1 cellular context compared by ENCODE assay signal in the genomic region with DNA sequence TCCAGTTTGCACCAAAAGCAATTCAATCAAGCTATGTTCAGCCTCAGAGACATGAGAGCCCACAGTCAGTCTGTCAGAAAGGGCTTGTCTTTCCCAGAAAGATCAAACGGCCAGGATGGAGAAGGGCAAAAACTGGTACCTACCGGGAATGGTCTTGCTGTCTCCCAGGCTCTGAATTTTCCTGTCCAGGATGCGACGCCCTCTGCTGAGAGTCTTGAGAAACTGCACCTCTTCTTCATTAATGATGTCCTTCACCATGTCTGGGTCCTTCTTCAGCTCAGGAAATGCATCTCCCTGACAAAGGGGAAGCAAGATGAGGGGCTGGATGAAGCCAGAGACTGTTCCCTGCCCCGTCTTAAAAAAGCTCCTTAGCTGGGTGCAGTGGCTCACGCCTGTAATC.
TF ChIP-seq lines count a peak whose summit lies in the region.

No MANE protein-coding gene starts in this region.

TF ChIP-seq in HCT116, 20 proteins besides CTCF, POLR2A, EP300 and RAD21 (continued from another document):
- TF ChIP-seq, protein P1, sequence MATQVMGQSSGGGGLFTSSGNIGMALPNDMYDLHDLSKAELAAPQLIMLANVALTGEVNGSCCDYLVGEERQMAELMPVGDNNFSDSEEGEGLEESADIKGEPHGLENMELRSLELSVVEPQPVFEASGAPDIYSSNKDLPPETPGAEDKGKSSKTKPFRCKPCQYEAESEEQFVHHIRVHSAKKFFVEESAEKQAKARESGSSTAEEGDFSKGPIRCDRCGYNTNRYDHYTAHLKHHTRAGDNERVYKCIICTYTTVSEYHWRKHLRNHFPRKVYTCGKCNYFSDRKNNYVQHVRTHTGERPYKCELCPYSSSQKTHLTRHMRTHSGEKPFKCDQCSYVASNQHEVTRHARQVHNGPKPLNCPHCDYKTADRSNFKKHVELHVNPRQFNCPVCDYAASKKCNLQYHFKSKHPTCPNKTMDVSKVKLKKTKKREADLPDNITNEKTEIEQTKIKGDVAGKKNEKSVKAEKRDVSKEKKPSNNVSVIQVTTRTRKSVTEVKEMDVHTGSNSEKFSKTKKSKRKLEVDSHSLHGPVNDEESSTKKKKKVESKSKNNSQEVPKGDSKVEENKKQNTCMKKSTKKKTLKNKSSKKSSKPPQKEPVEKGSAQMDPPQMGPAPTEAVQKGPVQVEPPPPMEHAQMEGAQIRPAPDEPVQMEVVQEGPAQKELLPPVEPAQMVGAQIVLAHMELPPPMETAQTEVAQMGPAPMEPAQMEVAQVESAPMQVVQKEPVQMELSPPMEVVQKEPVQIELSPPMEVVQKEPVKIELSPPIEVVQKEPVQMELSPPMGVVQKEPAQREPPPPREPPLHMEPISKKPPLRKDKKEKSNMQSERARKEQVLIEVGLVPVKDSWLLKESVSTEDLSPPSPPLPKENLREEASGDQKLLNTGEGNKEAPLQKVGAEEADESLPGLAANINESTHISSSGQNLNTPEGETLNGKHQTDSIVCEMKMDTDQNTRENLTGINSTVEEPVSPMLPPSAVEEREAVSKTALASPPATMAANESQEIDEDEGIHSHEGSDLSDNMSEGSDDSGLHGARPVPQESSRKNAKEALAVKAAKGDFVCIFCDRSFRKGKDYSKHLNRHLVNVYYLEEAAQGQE (IDR thresholded peaks at IDR 0.05; ENCODE audit: low read depth), result no peak
- TF ChIP-seq EZH2phosphoT487 (IDR thresholded peaks at IDR 0.05; ENCODE audit: borderline replicate concordance) (no peak), EGR1 (IDR thresholded peaks at IDR 0.05; ENCODE audit: low read depth) (no peak)
